In genomic region chr2:199696048-199696447, GRCh38 we compare ENCODE assay signal across 25 cellular contexts.
"Had no signal": no experiment of that assay in that cellular context is flagged by ENCODE, and none has a peak within 500 bp of the region (broad histone marks: within the 10 kb centered on the region; RNA-seq: fewer than 3 reads in every experiment).

No MANE protein-coding gene starts in this region.

- FAIRE-seq: islet of Langerhans, kidney, urothelium cell line had no signal

- H3K36me3 Mint-ChIP-seq: immature natural killer cell; mesothelial cell of epicardium; naive thymus-derived CD4-positive, alpha-beta T cell; natural killer cell treated with Interleukin-12 subunit alpha and Interleukin-12 subunit beta and Interleukin-15 and Interleukin-18, amount 100 ng/mL, for 72 hours; stimulated activated memory B cell treated with anti-CD40 and anti-IgM and Interleukin-4, amounts not matched to agents 10 μg/mL and 1 μg/mL and 100 μg/mL, for 72 hours had no signal

- H3K4me3 ChIP-seq: heart left ventricle, left ventricle myocardium inferior, lung, ovary, prostate gland, skin epidermis, transverse colon, upper lobe of left lung had no signal

- H3K4me1 Mint-ChIP-seq: immature natural killer cell; naive thymus-derived CD4-positive, alpha-beta T cell; stimulated activated memory B cell treated with anti-CD40 and anti-IgM and Interleukin-4, amounts not matched to agents 10 μg/mL and 1 μg/mL and 100 μg/mL, for 72 hours had no signal

- H3K27ac ChIP-seq: heart left ventricle, left ventricle myocardium inferior, ovary, prostate gland, skin epidermis, upper lobe of left lung had no signal

- DNase-seq: glutamatergic neuron; heart left ventricle; hypothalamus; immature natural killer cell; kidney; left ventricle myocardium inferior; mesendoderm; naive thymus-derived CD4-positive, alpha-beta T cell; retina; stimulated activated CD4-positive, alpha-beta T cell treated with anti-CD3 and anti-CD28 coated beads, Interleukin-4, amount 100 ng/mL, for 24 hours; substantia nigra; transverse colon had no signal

- H3K4me1 ChIP-seq: heart left ventricle, left ventricle myocardium inferior, prostate gland, upper lobe of left lung had no signal

- H3K4me3 Mint-ChIP-seq: immature natural killer cell; mesothelial cell of epicardium; naive thymus-derived CD4-positive, alpha-beta T cell; natural killer cell treated with Interleukin-12 subunit alpha and Interleukin-12 subunit beta and Interleukin-15 and Interleukin-18, amount 100 ng/mL, for 72 hours; stimulated activated memory B cell treated with anti-CD40 and anti-IgM and Interleukin-4, amounts not matched to agents 10 μg/mL and 1 μg/mL and 100 μg/mL, for 72 hours; stimulated activated naive CD8-positive, alpha-beta T cell treated with anti-CD3 and anti-CD28 coated beads, Interleukin-15, Interleukin-2, amounts not matched to agents 100 ng/mL and 50 ng/mL, for 24 hours had no signal

- H3K27me3 ChIP-seq: heart left ventricle, ovary, transverse colon, upper lobe of left lung had no signal

- H3K9me3 Mint-ChIP-seq: mesothelial cell of epicardium; naive thymus-derived CD4-positive, alpha-beta T cell; natural killer cell treated with Interleukin-12 subunit alpha and Interleukin-12 subunit beta and Interleukin-15 and Interleukin-18, amount 100 ng/mL, for 72 hours; stimulated activated memory B cell treated with anti-CD40 and anti-IgM and Interleukin-4, amounts not matched to agents 10 μg/mL and 1 μg/mL and 100 μg/mL, for 72 hours; stimulated activated naive CD8-positive, alpha-beta T cell treated with anti-CD3 and anti-CD28 coated beads, Interleukin-15, Interleukin-2, amounts not matched to agents 100 ng/mL and 50 ng/mL, for 24 hours had no signal

- H3K36me3 ChIP-seq: heart left ventricle, left ventricle myocardium inferior, ovary, prostate gland, transverse colon, upper lobe of left lung had no signal

- ATAC-seq: heart left ventricle; naive thymus-derived CD4-positive, alpha-beta T cell; right cardiac atrium; sciatic nerve; stimulated activated memory B cell treated with anti-CD40 and anti-IgM and Interleukin-4, amounts not matched to agents 10 μg/mL and 1 μg/mL and 100 μg/mL, for 72 hours had no signal

- H3K9me3 ChIP-seq: heart left ventricle, left ventricle myocardium inferior, ovary, prostate gland, transverse colon, upper lobe of left lung had no signal

- H3K27ac Mint-ChIP-seq: immature natural killer cell; mesothelial cell of epicardium; naive thymus-derived CD4-positive, alpha-beta T cell; natural killer cell treated with Interleukin-12 subunit alpha and Interleukin-12 subunit beta and Interleukin-15 and Interleukin-18, amount 100 ng/mL, for 72 hours; stimulated activated memory B cell treated with anti-CD40 and anti-IgM and Interleukin-4, amounts not matched to agents 10 μg/mL and 1 μg/mL and 100 μg/mL, for 72 hours; stimulated activated naive CD8-positive, alpha-beta T cell treated with anti-CD3 and anti-CD28 coated beads, Interleukin-15, Interleukin-2, amounts not matched to agents 100 ng/mL and 50 ng/mL, for 24 hours had no signal
